ENCODE assay signal across 8 cellular contexts in genomic region chr13:113489171-113489548, GRCh38. TPM values are rescaled to one million over a fixed set of nuclear protein-coding genes. Genes with fewer than 3 reads are reported as not detected.
A peak's percentile ranks its signal among the peaks of the same experiment; 100 is the strongest.
DNase-seq lines count a peak whose midpoint lies in the region; ATAC-seq and TF ChIP-seq lines count a peak whose summit lies in the region.

No MANE protein-coding gene starts in this region.

- H3K27me3 ChIP-seq in stomach smooth muscle (ENCODE audit: control insufficient read depth in 1 of 2, insufficient read depth in 2 of 2, low read length in 2 of 2): no peaks in the 10 kb centered on the region

- no peak for DNase-seq in activated CD8-positive, alpha-beta memory T cell treated with anti-CD3 and anti-CD28 coated beads, Interleukin-2, amount 10 ng/mL, durations not matched to agents 7 days and 5 days
- DNase-seq in activated CD8-positive, alpha-beta memory T cell treated with anti-CD3 and anti-CD28 coated beads for 24 hours: no peak
- DNase-seq in WTC11 (ENCODE audit: low spot score) (peak; percentile 69), left colon (no peak)
- DNase-seq in effector CD4-positive, alpha-beta T cell: no peak

- H3K9me3 Mint-ChIP-seq in activated CD8-positive, alpha-beta memory T cell treated with anti-CD3 and anti-CD28 coated beads, Interleukin-2, amount 10 ng/mL, durations not matched to agents 7 days and 5 days (ENCODE audit: low read depth): no peaks in the 10 kb centered on the region
- H3K9me3 Mint-ChIP-seq in WTC11: no peaks in the 10 kb centered on the region

- CTCF ChIA-PET in activated CD8-positive, alpha-beta memory T cell treated with anti-CD3 and anti-CD28 coated beads, Interleukin-2, amount 10 ng/mL, durations not matched to agents 7 days and 5 days (lab: Charles Lee): interaction anchor here (1.0 to 1.4 kb wide), 4 partner anchors 9 to 72 kb away, joined by 3 to 5 read pairs (median 3); no protein-coding TSS in a partner anchor
- CTCF ChIA-PET in WTC11 (lab: Charles Lee): interaction anchor here (0.8 to 2.5 kb wide), 12 partner anchors 9 to 313 kb away, joined by 3 to 22 read pairs (median 3); no protein-coding TSS in a partner anchor

- peaks cover 5% of the 10 kb centered on the region for H3K36me3 Mint-ChIP-seq in activated CD8-positive, alpha-beta memory T cell treated with anti-CD3 and anti-CD28 coated beads, Interleukin-2, amount 10 ng/mL, durations not matched to agents 7 days and 5 days
- H3K36me3 Mint-ChIP-seq in WTC11: no peaks in the 10 kb centered on the region

- ATAC-seq in activated CD8-positive, alpha-beta memory T cell treated with anti-CD3 and anti-CD28 coated beads, Interleukin-2, amount 10 ng/mL, durations not matched to agents 7 days and 5 days: no peak
- ATAC-seq in WTC11: peak; percentile 31
- ATAC-seq in left colon: no peak
- ATAC-seq in esophagus mucosa: no peak

- no peak for TF ChIP-seq CTCF in WTC11 (IDR thresholded peaks at IDR 0.05)

- H3K4me3 Mint-ChIP-seq in activated CD8-positive, alpha-beta memory T cell treated with anti-CD3 and anti-CD28 coated beads, Interleukin-2, amount 10 ng/mL, durations not matched to agents 7 days and 5 days: peak overlapping the region; percentile 79
- H3K4me3 Mint-ChIP-seq in WTC11: peak overlapping the region; percentile 86

- H3K4me1 ChIP-seq in stomach smooth muscle (ENCODE audit: control insufficient read depth, insufficient read depth, low read length): peaks cover 41% of the 10 kb centered on the region

- no peak overlapping the region for H3K27ac Mint-ChIP-seq in activated CD8-positive, alpha-beta memory T cell treated with anti-CD3 and anti-CD28 coated beads, Interleukin-2, amount 10 ng/mL, durations not matched to agents 7 days and 5 days
- H3K27ac Mint-ChIP-seq in WTC11: peak overlapping the region; percentile 77

- H3K27ac ChIP-seq in stomach smooth muscle (ENCODE audit: low read length): no peak overlapping the region

- peaks cover 49% of the 10 kb centered on the region for H3K4me1 Mint-ChIP-seq in activated CD8-positive, alpha-beta memory T cell treated with anti-CD3 and anti-CD28 coated beads, Interleukin-2, amount 10 ng/mL, durations not matched to agents 7 days and 5 days
- H3K4me1 Mint-ChIP-seq in WTC11: peaks cover 67% of the 10 kb centered on the region

- intact Hi-C loops in left colon (cut with DNase I, micrococcal nuclease): no loop called here

- peak overlapping the region; percentile 91 for H3K4me3 ChIP-seq in iPS-11a (ENCODE audit: low read depth, low read length)
- peak overlapping the region; percentile 66 to 83 for H3K4me3 ChIP-seq in stomach smooth muscle (ENCODE audit: low read length in 2 of 2)

- peak overlapping the region; percentile 69 to 73 for H3K9ac ChIP-seq in stomach smooth muscle (ENCODE audit: low read length in 2 of 2)

- H3K27me3 Mint-ChIP-seq in activated CD8-positive, alpha-beta memory T cell treated with anti-CD3 and anti-CD28 coated beads, Interleukin-2, amount 10 ng/mL, durations not matched to agents 7 days and 5 days: no peaks in the 10 kb centered on the region
- no peaks in the 10 kb centered on the region for H3K27me3 Mint-ChIP-seq in WTC11 (ENCODE audit: low read depth)

- no peaks in the 10 kb centered on the region for H3K36me3 ChIP-seq in stomach smooth muscle (ENCODE audit: control insufficient read depth in 2 of 2, insufficient read depth in 2 of 2, low read length in 2 of 2)

- POLR2A ChIA-PET in WTC11 (lab: Charles Lee): interaction anchor here (1.0 to 1.1 kb wide), 2 partner anchors 38 to 74 kb away, joined by 3 to 4 read pairs; no protein-coding TSS in a partner anchor

- H3K9me3 ChIP-seq in stomach smooth muscle (ENCODE audit: control insufficient read depth in 2 of 2, low read length in 2 of 2): no peaks in the 10 kb centered on the region

TF ChIP-seq in WTC11, 78 proteins besides CTCF, POLR2A, EP300 and RAD21 (continues in another document):
- no peak for TF ChIP-seq NFYB (CRISPR knock-in tag; conservative IDR thresholded peaks at IDR 0.05; ENCODE audit: low read depth)
- no peak for TF ChIP-seq ZNF281 (CRISPR knock-in tag; IDR thresholded peaks at IDR 0.05)
- TF ChIP-seq ZMAT4 (CRISPR knock-in tag; IDR thresholded peaks at IDR 0.05): no peak
- no peak for TF ChIP-seq E2F4 (CRISPR knock-in tag; IDR thresholded peaks at IDR 0.05; ENCODE audit: borderline replicate concordance, low read depth)
- no peak for TF ChIP-seq E2F5 (CRISPR knock-in tag; IDR thresholded peaks at IDR 0.05)
- no peak for TF ChIP-seq HMGXB4 (CRISPR knock-in tag; IDR thresholded peaks at IDR 0.05)
- TF ChIP-seq MLX (CRISPR knock-in tag; IDR thresholded peaks at IDR 0.05): no peak

RNA-seq across cellular contexts. Expression of gene DCUN1D2, which starts 1.4 kb away (rescaled TPM):
- total RNA-seq in activated CD8-positive, alpha-beta memory T cell treated with anti-CD3 and anti-CD28 coated beads, Interleukin-2, amount 10 ng/mL, durations not matched to agents 7 days and 5 days: 10 to 100 TPM; 17.2 to 29.1 TPM
- total RNA-seq in WTC11 (2021) (34.0 to 42.5 TPM (median 36.0 TPM) in 3 replicates), left colon (10 to 100 TPM; 18.2 to 22.7 TPM), esophagus mucosa (8.4 TPM)

RNA-seq across cellular contexts. Expression of gene ADPRHL1, which starts 35.9 kb away (rescaled TPM):
- 1 to 10 TPM in 1 of 2 experiments, under 1 TPM in 1; 0.96 to 1.3 TPM for total RNA-seq in activated CD8-positive, alpha-beta memory T cell treated with anti-CD3 and anti-CD28 coated beads, Interleukin-2, amount 10 ng/mL, durations not matched to agents 7 days and 5 days
- 1.0 to 1.5 TPM (median 1.4 TPM) in 3 replicates for total RNA-seq in WTC11 (2021)
- 1 to 10 TPM; 4.0 to 7.8 TPM for total RNA-seq in left colon
- 2.5 TPM for total RNA-seq in esophagus mucosa
